ENCODE assay signal across 8 cellular contexts in the genomic region with DNA sequence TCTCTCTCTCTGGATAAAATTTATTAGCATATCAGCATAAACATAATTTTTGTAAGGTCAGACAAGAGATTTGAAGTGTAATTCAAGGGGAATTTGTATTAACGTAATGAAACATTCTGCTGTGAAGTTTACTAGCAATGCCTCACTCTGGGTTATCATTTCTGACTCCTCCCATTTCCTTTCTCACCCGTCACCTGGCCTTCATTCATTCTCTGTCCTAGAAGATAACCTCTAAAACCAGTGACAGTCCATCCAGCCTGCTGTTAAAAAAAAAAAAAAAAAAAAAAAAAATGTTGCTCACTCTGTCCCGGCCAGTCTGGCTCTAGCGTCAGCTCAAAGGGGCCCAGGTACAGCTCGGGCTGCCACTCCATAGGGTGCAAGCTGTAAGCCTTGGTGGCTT. TPM values are rescaled to one million over a fixed set of nuclear protein-coding genes. Genes with fewer than 3 reads are reported as not detected.
A peak's percentile ranks its signal among the peaks of the same experiment; 100 is the strongest.
DNase-seq lines count a peak whose midpoint lies in the region; ATAC-seq and TF ChIP-seq lines count a peak whose summit lies in the region.

No MANE protein-coding gene starts in this region.

- peaks cover 18 to 32% of the 10 kb centered on the region in 2 donors for H3K4me1 ChIP-seq in duodenal mucosa (ENCODE audit: control insufficient read depth in 1 of 2, insufficient read depth in 2 of 2, low read length in 2 of 2)
- H3K4me1 ChIP-seq in prostate gland (replicated peaks): peaks cover 2% of the 10 kb centered on the region

- peak overlapping the region; percentile 66 to 89 (median 82) for H3K4me3 Mint-ChIP-seq in IgD-negative memory B cell
- H3K4me3 Mint-ChIP-seq in type B pancreatic cell: no peak overlapping the region

- H3K27me3 Mint-ChIP-seq in IgD-negative memory B cell (no peaks in the 10 kb centered on the region), type B pancreatic cell (no peaks in the 10 kb centered on the region)

- H3K27ac Mint-ChIP-seq in IgD-negative memory B cell (peak overlapping the region in 2 of 3 donors; percentile 71 to 76), type B pancreatic cell (peak overlapping the region; percentile 68)

- TF ChIP-seq POLR2A in prostate gland (IDR thresholded peaks at IDR 0.05): no peak

- WGBS in prostate gland: 75% methylated on average over 5 of the region's 5 CpGs

- peak; percentile 62 for ATAC-seq in GM21381 (IDR thresholded peaks at IDR 0.05; ENCODE audit: unreplicated experiment)

- peak overlapping the region in 1 of 2 donors; percentile 36 for H3K9ac ChIP-seq in duodenal mucosa (ENCODE audit: low read depth in 1 of 2, low read length in 2 of 2)

- H3K36me3 Mint-ChIP-seq in IgD-negative memory B cell (peaks cover 2% of the 10 kb centered on the region), type B pancreatic cell (peaks cover 24% of the 10 kb centered on the region)

- DNase-seq in ELR (ENCODE audit: low read depth) (peak; percentile 21), type B pancreatic cell (ENCODE audit: extremely low spot score, unreplicated experiment) (no peak), prostate gland (ENCODE audit: low spot score) (no peak), NCI-H2196 treated with DMSO at 0.1 percent for 48 hours (lab: John Stamatoyannopoulos, UW; ENCODE audit: unreplicated experiment) (no peak), iPS-NIHi7 (ENCODE audit: extremely low spot score) (no peak)

- H3K27ac ChIP-seq in duodenal mucosa (ENCODE audit: low read depth, low read length) (no peak overlapping the region), prostate gland (peak overlapping the region in 1 of 2 donors; percentile 26)

- no peaks in the 10 kb centered on the region for H3K9me3 ChIP-seq in duodenal mucosa (ENCODE audit: control insufficient read depth in 1 of 2, low read length in 2 of 2)
- no peaks in the 10 kb centered on the region for H3K9me3 ChIP-seq in prostate gland

- H3K4me1 Mint-ChIP-seq in IgD-negative memory B cell: peaks cover 12 to 14% (median 13%) of the 10 kb centered on the region in 3 donors
- H3K4me1 Mint-ChIP-seq in type B pancreatic cell (ENCODE audit: unreplicated experiment): peaks cover 19% of the 10 kb centered on the region

- H3K4me3 ChIP-seq in duodenal mucosa (ENCODE audit: low read depth in 1 of 2, low read length in 2 of 2): peak overlapping the region; percentile 12 to 13
- no peak overlapping the region for H3K4me3 ChIP-seq in prostate gland

- peaks cover 0 to 6% of the 10 kb centered on the region in 2 donors for H3K36me3 ChIP-seq in duodenal mucosa (ENCODE audit: control insufficient read depth in 1 of 2, insufficient read depth in 2 of 2, low read length in 2 of 2)
- no peaks in the 10 kb centered on the region for H3K36me3 ChIP-seq in prostate gland

- TF ChIP-seq CTCF in type B pancreatic cell (conservative IDR thresholded peaks at IDR 0.05) (no peak), prostate gland (IDR thresholded peaks at IDR 0.05) (no peak)

- H3K27me3 ChIP-seq in duodenal mucosa (ENCODE audit: control insufficient read depth in 1 of 2, insufficient read depth in 2 of 2, low read length in 2 of 2) (no peaks in the 10 kb centered on the region), prostate gland (replicated peaks; ENCODE audit: insufficient read depth) (no peaks in the 10 kb centered on the region)

- H3K9me3 Mint-ChIP-seq in IgD-negative memory B cell (no peaks in the 10 kb centered on the region), type B pancreatic cell (peaks cover 11% of the 10 kb centered on the region)

- intact Hi-C loops in prostate gland (cut with DNase I): no loop called here

RNA-seq across cellular contexts. Expression of a gene that starts 27.2 kb away (rescaled TPM):
- 3.1 TPM for polyA plus RNA-seq in IgD-negative memory B cell
- total RNA-seq in type B pancreatic cell (ENCODE audit: low replicate concordance): 18.3 and 21.5 TPM in 2 replicates
- total RNA-seq in prostate gland: 10 to 100 TPM; 32.1 to 34.4 TPM

Comparison
In these comparisons a context has a peak if more than half of its experiments do, and no peak if none do; other contexts are left out.
1. H3K4me3 ChIP-seq: peak in duodenal mucosa (2 of 2); none in prostate gland (0 of 2).